In the genomic region with DNA sequence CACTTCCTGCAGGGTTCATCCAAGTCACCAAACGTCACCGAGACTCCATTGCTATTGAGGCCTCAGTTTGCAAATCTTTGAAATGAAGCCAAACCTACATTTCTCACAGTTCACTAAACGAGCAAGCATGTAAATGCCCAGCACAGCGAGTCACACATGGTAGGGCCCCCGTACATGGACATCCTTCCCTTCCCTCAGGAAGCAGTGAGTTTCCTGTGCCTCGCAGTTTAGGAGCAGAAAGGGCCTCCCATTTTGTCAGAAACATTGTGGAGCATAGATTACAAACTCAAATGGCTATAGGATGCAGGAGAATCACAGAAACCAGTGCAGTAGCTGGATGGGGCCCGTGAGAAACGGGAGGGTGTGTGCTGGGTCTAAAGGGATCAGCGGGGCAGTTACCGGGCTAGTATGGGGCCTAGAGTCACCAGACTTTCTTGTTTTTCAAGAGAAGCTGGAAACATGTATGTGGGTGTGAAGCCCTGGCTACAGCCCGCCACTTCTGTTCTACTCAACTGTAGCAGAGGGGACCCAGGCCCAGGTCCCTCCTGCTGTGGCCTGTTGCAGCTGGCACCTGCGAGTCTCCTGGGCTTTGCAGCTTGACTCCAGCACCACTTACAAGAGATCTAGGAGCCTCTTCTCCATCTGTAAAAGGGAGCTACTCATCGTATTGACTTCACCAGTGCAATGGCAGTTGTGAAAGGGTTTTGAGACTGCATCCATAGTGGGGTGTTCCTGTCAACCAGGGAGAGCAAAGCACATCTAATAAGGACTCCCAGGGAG, we compare ENCODE assay signal across 1 cellular context.
TF ChIP-seq lines count a peak whose summit lies in the region.

No MANE protein-coding gene starts in this region.

TF ChIP-seq in endothelial cell of umbilical vein, 7 proteins besides CTCF, POLR2A, EP300 and RAD21:
- TF ChIP-seq GATA2 (IDR thresholded peaks at IDR 0.05; ENCODE audit: insufficient read depth, insufficient read length, low read depth, low read length) (no peak), POLR2AphosphoS5 (IDR thresholded peaks at IDR 0.05; ENCODE audit: insufficient read depth, low read depth, low read length) (no peak)
